In genomic region chr15:90674476-90674875, GRCh38 we compare ENCODE assay signal across 21 cellular contexts. TPM values are rescaled to one million over a fixed set of nuclear protein-coding genes. Genes with fewer than 3 reads are reported as not detected.
DNase-seq lines count a peak whose midpoint lies in the region; ATAC-seq, FAIRE-seq and TF ChIP-seq lines count a peak whose summit lies in the region.
"Had no signal": no experiment of that assay in that cellular context is flagged by ENCODE, and none has a peak within 500 bp of the region (broad histone marks: within the 10 kb centered on the region; RNA-seq: fewer than 3 reads in every experiment).

No MANE protein-coding gene starts in this region.

- peaks cover 3% of the 10 kb centered on the region for H3K36me3 Mint-ChIP-seq in neural progenitor cell
- peaks cover 13% of the 10 kb centered on the region for H3K36me3 Mint-ChIP-seq in activated CD8-positive, alpha-beta memory T cell treated with anti-CD3 and anti-CD28 coated beads, Interleukin-2, amount 10 ng/mL, durations not matched to agents 7 days and 5 days
- no peaks in the 10 kb centered on the region for H3K36me3 Mint-ChIP-seq in activated T-cell treated with anti-CD3 and anti-CD28 coated beads, Interleukin-2, amount 50 U/mL, for 24 hours (ENCODE audit: low read depth)

- H3K9ac ChIP-seq in K562 (ENCODE audit: insufficient read depth in 1 of 2, low read depth in 2 of 2, low read length in 2 of 2) (no peak overlapping the region; a peak in 1 of 4 replicates), neural progenitor cell (no peak overlapping the region)

- H3K4me1 Mint-ChIP-seq in neural progenitor cell, result peaks cover 3% of the 10 kb centered on the region
- peaks cover 28% of the 10 kb centered on the region for H3K4me1 Mint-ChIP-seq in activated CD8-positive, alpha-beta memory T cell treated with anti-CD3 and anti-CD28 coated beads, Interleukin-2, amount 10 ng/mL, durations not matched to agents 7 days and 5 days
- H3K4me1 Mint-ChIP-seq in activated T-cell treated with anti-CD3 and anti-CD28 coated beads, Interleukin-2, amount 50 U/mL, for 24 hours (ENCODE audit: low read depth), result peaks cover 18% of the 10 kb centered on the region
- H3K4me1 Mint-ChIP-seq: H9 had no signal

- POLR2A ChIA-PET in HEK293 (lab: Yijun Ruan, JAX) (no interaction called here), K562 (lab: Yijun Ruan, JAX) (interaction anchor here (1.0 kb wide), 1 partner anchor 10 kb away, joined by 3 read pairs; no protein-coding TSS in a partner anchor)

- no peaks in the 10 kb centered on the region for H3K36me3 ChIP-seq in HEK293 (ENCODE audit: control insufficient read depth in 2 of 2, insufficient read depth in 1 of 2, low read length in 2 of 2)
- H3K36me3 ChIP-seq in K562 (ENCODE audit: control insufficient read depth, insufficient read depth, low read length), result no peaks in the 10 kb centered on the region
- H3K36me3 ChIP-seq in neural progenitor cell, result no peaks in the 10 kb centered on the region
- H3K36me3 ChIP-seq: SJSA1 had no signal

- H3K4me2 ChIP-seq in K562 (ENCODE audit: insufficient read depth, low read length), result no peak overlapping the region
- H3K4me2 ChIP-seq in neural progenitor cell, result no peak overlapping the region

- no peak for TF ChIP-seq POLR2A in K562 (conservative IDR thresholded peaks at IDR 0.05)

- no peaks in the 10 kb centered on the region; the same call in 1 of the 2 replicates for H3K9me3 ChIP-seq in HEK293 (ENCODE audit: control insufficient read depth, insufficient read depth, low read depth, low read length)
- no peaks in the 10 kb centered on the region for H3K9me3 ChIP-seq in K562 (replicated peaks; ENCODE audit: control insufficient read depth, insufficient read depth, low read depth, low read length)
- H3K9me3 ChIP-seq in neural progenitor cell (ENCODE audit: low read depth), result no peaks in the 10 kb centered on the region
- H3K9me3 ChIP-seq: SJSA1 had no signal

- no peaks in the 10 kb centered on the region for H3K4me1 ChIP-seq in HEK293 (ENCODE audit: control insufficient read depth, insufficient read depth, low read length)
- H3K4me1 ChIP-seq in K562 (replicated peaks in 1 of 2; ENCODE audit: control insufficient read depth in 2 of 2, insufficient read depth in 2 of 2, low read length in 2 of 2), result peaks cover 3 to 8% of the 10 kb centered on the region in 2 experiments; a peak in 4 of 5 replicates
- H3K4me1 ChIP-seq in neural progenitor cell, result no peaks in the 10 kb centered on the region

- no peak for ATAC-seq in K562
- no peak for ATAC-seq in activated CD8-positive, alpha-beta memory T cell treated with anti-CD3 and anti-CD28 coated beads, Interleukin-2, amount 10 ng/mL, durations not matched to agents 7 days and 5 days
- ATAC-seq: PC-3 had no signal

- H4K20me1 ChIP-seq in K562 (replicated peaks; ENCODE audit: control insufficient read depth, insufficient read depth, low read length) (no peaks in the 10 kb centered on the region), neural progenitor cell (ENCODE audit: low read depth) (no peaks in the 10 kb centered on the region)

- peaks cover 6% of the 10 kb centered on the region for H3K27me3 Mint-ChIP-seq in neural progenitor cell (ENCODE audit: insufficient read depth, low read depth)
- peaks cover 5% of the 10 kb centered on the region for H3K27me3 Mint-ChIP-seq in activated CD8-positive, alpha-beta memory T cell treated with anti-CD3 and anti-CD28 coated beads, Interleukin-2, amount 10 ng/mL, durations not matched to agents 7 days and 5 days
- no peaks in the 10 kb centered on the region for H3K27me3 Mint-ChIP-seq in activated T-cell treated with anti-CD3 and anti-CD28 coated beads, Interleukin-2, amount 50 U/mL, for 24 hours

- no peak overlapping the region for H3K4me3 Mint-ChIP-seq in neural progenitor cell
- H3K4me3 Mint-ChIP-seq in activated CD8-positive, alpha-beta memory T cell treated with anti-CD3 and anti-CD28 coated beads, Interleukin-2, amount 10 ng/mL, durations not matched to agents 7 days and 5 days, result no peak overlapping the region
- no peak overlapping the region for H3K4me3 Mint-ChIP-seq in activated T-cell treated with anti-CD3 and anti-CD28 coated beads, Interleukin-2, amount 50 U/mL, for 24 hours
- H3K4me3 Mint-ChIP-seq: H9 had no signal

- no peaks in the 10 kb centered on the region for H3K79me2 ChIP-seq in K562 (ENCODE audit: control insufficient read depth, insufficient read depth, low read length)
- H3K79me2 ChIP-seq in neural progenitor cell (ENCODE audit: low read depth), result no peaks in the 10 kb centered on the region

- TF ChIP-seq CTCF in HEK293 (tag by site-specific recombination; IDR thresholded peaks at IDR 0.05) (no peak), K562 (IDR thresholded peaks at IDR 0.05 in 2 of 3, conservative IDR thresholded peaks at IDR 0.05 in 1 of 3; ENCODE audit: insufficient read depth in 2 of 3, low read depth in 1 of 3, low read length in 3 of 3) (no peak), neural progenitor cell (IDR thresholded peaks at IDR 0.05) (no peak)

- H3K9me1 ChIP-seq in K562 (ENCODE audit: control insufficient read depth, insufficient read depth, low read length), result no peaks in the 10 kb centered on the region

- no peaks in the 10 kb centered on the region for H3F3A ChIP-seq in neural progenitor cell (ENCODE audit: low read depth)

- FAIRE-seq in K562 (lab: Jason Lieb, UNC), result no peak

- peak; percentile 42 for DNase-seq in RPMI7951 (ENCODE audit: low read depth)
- no peak for DNase-seq in K562 (ENCODE audit: extremely low read depth in 1 of 4, low spot score in 3 of 4)
- DNase-seq in neural progenitor cell (ENCODE audit: low spot score), result no peak
- DNase-seq in activated CD8-positive, alpha-beta memory T cell treated with anti-CD3 and anti-CD28 coated beads, Interleukin-2, amount 10 ng/mL, durations not matched to agents 7 days and 5 days, result no peak
- no peak for DNase-seq in activated T-cell treated with anti-CD3 and anti-CD28 coated beads, Interleukin-2, amount 50 U/mL, for 24 hours
- DNase-seq in HuH-7 (ENCODE audit: low spot score), result no peak
- DNase-seq: AML-193, DMS79 treated with DMSO at 0.1 percent for 48 hours, GDM1, H9, KBM-7, NCI-H1417, NCI-H187, NCI-H2227 treated with DMSO at 0.1 percent for 48 hours, NCI-H510A treated with DMSO at 0.1 percent for 48 hours, NCI-H82, PC-3, SW 1271 had no signal

- in situ Hi-C loops in K562 (cut with MboI), result no loop called here

- H3K27ac Mint-ChIP-seq in neural progenitor cell, result peak overlapping the region; percentile 33
- H3K27ac Mint-ChIP-seq in activated CD8-positive, alpha-beta memory T cell treated with anti-CD3 and anti-CD28 coated beads, Interleukin-2, amount 10 ng/mL, durations not matched to agents 7 days and 5 days, result no peak overlapping the region
- H3K27ac Mint-ChIP-seq in activated T-cell treated with anti-CD3 and anti-CD28 coated beads, Interleukin-2, amount 50 U/mL, for 24 hours, result no peak overlapping the region

- no peak for TF ChIP-seq EP300 in K562 (IDR thresholded peaks at IDR 0.05; ENCODE audit: low read length)

- H2AFZ ChIP-seq in K562 (ENCODE audit: low read depth, low read length), result no peak overlapping the region
- no peak overlapping the region for H2AFZ ChIP-seq in neural progenitor cell (replicated peaks)

- H3K27ac ChIP-seq in HEK293 (ENCODE audit: extremely low read depth, low read depth, low read length) (no peak overlapping the region), K562 (ENCODE audit: extremely low read depth, low read depth, low read length) (no peak overlapping the region), neural progenitor cell (no peak overlapping the region)
- H3K27ac ChIP-seq: C4-2B, SJSA1 had no signal

- 43% methylated on average over 3 of the region's 3 CpGs for WGBS in K562 (ENCODE audit: insufficient coverage, low coverage, missing lambda C conversion rate)

- intact Hi-C loops in K562 (cut with micrococcal nuclease), result no loop called here

- no peaks in the 10 kb centered on the region; a peak in 1 of 5 replicates for H3K27me3 ChIP-seq in K562 (ENCODE audit: control insufficient read depth in 2 of 2, insufficient read depth in 2 of 2, low read length in 2 of 2)
- H3K27me3 ChIP-seq in neural progenitor cell, result no peaks in the 10 kb centered on the region
- H3K27me3 ChIP-seq: SJSA1 had no signal

- H3K9me3 Mint-ChIP-seq in neural progenitor cell, result peaks cover 2% of the 10 kb centered on the region
- H3K9me3 Mint-ChIP-seq in activated CD8-positive, alpha-beta memory T cell treated with anti-CD3 and anti-CD28 coated beads, Interleukin-2, amount 10 ng/mL, durations not matched to agents 7 days and 5 days (ENCODE audit: low read depth), result peaks cover 2% of the 10 kb centered on the region
- no peaks in the 10 kb centered on the region for H3K9me3 Mint-ChIP-seq in activated T-cell treated with anti-CD3 and anti-CD28 coated beads, Interleukin-2, amount 50 U/mL, for 24 hours

- TF ChIP-seq RAD21 in K562 (CRISPR knock-in tag; conservative IDR thresholded peaks at IDR 0.05 in 1 of 2, IDR thresholded peaks at IDR 0.05 in 1 of 2), result no peak

- no TSS peak for BruUV-seq in K562 (replicated peaks; lab: Mats Ljungman, UMichigan)

- H3K4me3 ChIP-seq in HEK293 (ENCODE audit: low read depth, low read length), result no peak overlapping the region
- H3K4me3 ChIP-seq in K562, result no peak overlapping the region
- H3K4me3 ChIP-seq in neural progenitor cell, result no peak overlapping the region
- H3K4me3 ChIP-seq: SJSA1 had no signal

- CTCF ChIA-PET in HEK293 (lab: Yijun Ruan, JAX) (interaction anchor here (0.7 kb wide), 1 partner anchor 531 kb away, joined by 3 read pairs; no protein-coding TSS in a partner anchor), K562 (lab: Yijun Ruan, JAX; ENCODE audit: low intra/inter-chr PET ratio) (no interaction called here)
- CTCF ChIA-PET in activated CD8-positive, alpha-beta memory T cell treated with anti-CD3 and anti-CD28 coated beads, Interleukin-2, amount 10 ng/mL, durations not matched to agents 7 days and 5 days (lab: Charles Lee), result no interaction called here

RNA-seq across cellular contexts. Expression of gene BLM, which starts 42.7 kb away (rescaled TPM):
- 12.9 and 16.1 TPM in 2 replicates for total RNA-seq in RPMI7951 (2014; rRNA removed; shearing (Covaris generic))
- 33.0 and 98.2 TPM in 2 replicates for total RNA-seq in K562 (2011; cell fraction: chromatin; rRNA removed; ENCODE audit: low replicate concordance)
- total RNA-seq in K562 (2011; cell fraction: nucleolus; rRNA removed), result 9.7 and 20.7 TPM in 2 replicates
- 25.2 and 32.3 TPM in 2 replicates for total RNA-seq in K562 (2011; cell fraction: nucleoplasm; rRNA removed)
- 37.9 and 52.4 TPM in 2 replicates for total RNA-seq in K562 (2014; rRNA removed)
- 56.0 and 62.5 TPM in 2 replicates for total RNA-seq in K562 (2014; rRNA removed; fragmentation: Illumina TruSeq; extraction: Trizol)
- total RNA-seq in K562 (2015; rRNA removed; fragmentation: Illumina TruSeq; extraction: Trizol), result 49.5 and 51.5 TPM in 2 replicates
- total RNA-seq in K562 (2021), result 43.4 and 43.9 TPM in 2 replicates
- 36.5 and 45.5 TPM in 2 replicates for polyA plus RNA-seq in K562 (2011; rRNA removed)
- 13.9 and 18.1 TPM in 2 replicates for polyA plus RNA-seq in K562 (2011; cell fraction: cytosol; rRNA removed)
- 47.2 and 66.0 TPM in 2 replicates for polyA plus RNA-seq in K562 (2011; cell fraction: nucleus; rRNA removed)
- 24.4 and 33.5 TPM in 2 replicates for polyA plus RNA-seq in K562 (2012)
- 28.0 and 41.6 TPM in 2 replicates for polyA plus RNA-seq in K562 (2014; fragmentation: Illumina TruSeq; extraction: Trizol)
- polyA plus RNA-seq in K562 (2014; fragmentation: Nextera tagmentation; extraction: Ambion mirVana), result 10 to 100 TPM; 21.0 to 29.7 TPM
- 22.6 and 35.7 TPM in 2 replicates for polyA plus RNA-seq in K562 (2014; rRNA removed)
- polyA minus RNA-seq in K562 (2011; rRNA and poly(A)+ RNA removed), result 76.2 and 80.4 TPM in 2 replicates
- polyA minus RNA-seq in K562 (2011; cell fraction: cytosol; rRNA and poly(A)+ RNA removed), result 11.6 and 17.2 TPM in 2 replicates
- 14.8 and 27.4 TPM in 2 replicates for polyA minus RNA-seq in K562 (2011; cell fraction: nucleus; rRNA and poly(A)+ RNA removed)
- total RNA-seq in neural progenitor cell (ENCODE audit: low replicate concordance), result 35.2 and 58.0 TPM in 2 replicates
- total RNA-seq in activated CD8-positive, alpha-beta memory T cell treated with anti-CD3 and anti-CD28 coated beads, Interleukin-2, amount 10 ng/mL, durations not matched to agents 7 days and 5 days, result 10 to 100 TPM; 83.4 to 92.7 TPM
